ENCODE assay signal across 8 cellular contexts in genomic region chr5:7869474-7870136, GRCh38. TPM values are rescaled to one million over a fixed set of nuclear protein-coding genes. Genes with fewer than 3 reads are reported as not detected.
DNase-seq lines count a peak whose midpoint lies in the region; ATAC-seq and TF ChIP-seq lines count a peak whose summit lies in the region.

No MANE protein-coding gene starts in this region.

- H4K20me1 ChIP-seq in BLaER1: peaks cover 56% of the 10 kb centered on the region

- peaks cover 59% of the 10 kb centered on the region for H3K4me1 Mint-ChIP-seq in T-helper 2 cell treated with Interferon-gamma antibody and Interleukin-4, amounts not matched to agents 5 μg/mL and 100 μg/mL, for 36 hours (ENCODE audit: low read depth)
- peaks cover 16% of the 10 kb centered on the region for H3K4me1 Mint-ChIP-seq in endothelial cell (ENCODE audit: unreplicated experiment)
- peaks cover 50 to 59% of the 10 kb centered on the region in 2 donors for H3K4me1 Mint-ChIP-seq in natural killer cell treated with Interleukin-12 subunit alpha and Interleukin-12 subunit beta and Interleukin-15 and Interleukin-18, amount 100 ng/mL, for 72 hours (ENCODE audit: low read depth in 2 of 2)

- peak; percentile 45 for DNase-seq in T-helper 2 cell treated with Interferon-gamma antibody and Interleukin-4, amounts not matched to agents 5 μg/mL and 100 μg/mL, for 36 hours (ENCODE audit: low spot score)
- DNase-seq in endothelial cell (ENCODE audit: low spot score) (peak; percentile 26), cerebellar nuclear complex (lab: John Stamatoyannopoulos, UW) (no peak), NCI-H1105 (lab: John Stamatoyannopoulos, UW) (no peak)
- DNase-seq in natural killer cell treated with Interleukin-12 subunit alpha and Interleukin-12 subunit beta and Interleukin-15 and Interleukin-18, amount 100 ng/mL, for 72 hours (ENCODE audit: low spot score): no peak

- H3K9me3 Mint-ChIP-seq in T-helper 2 cell treated with Interferon-gamma antibody and Interleukin-4, amounts not matched to agents 5 μg/mL and 100 μg/mL, for 36 hours: no peaks in the 10 kb centered on the region
- no peaks in the 10 kb centered on the region for H3K9me3 Mint-ChIP-seq in endothelial cell (ENCODE audit: unreplicated experiment)
- H3K9me3 Mint-ChIP-seq in natural killer cell treated with Interleukin-12 subunit alpha and Interleukin-12 subunit beta and Interleukin-15 and Interleukin-18, amount 100 ng/mL, for 72 hours: no peaks in the 10 kb centered on the region

- peaks cover 55% of the 10 kb centered on the region for H3K36me3 Mint-ChIP-seq in T-helper 2 cell treated with Interferon-gamma antibody and Interleukin-4, amounts not matched to agents 5 μg/mL and 100 μg/mL, for 36 hours (ENCODE audit: low read depth)
- H3K36me3 Mint-ChIP-seq in endothelial cell (ENCODE audit: low read depth, unreplicated experiment): no peaks in the 10 kb centered on the region
- peaks cover 16% of the 10 kb centered on the region for H3K36me3 Mint-ChIP-seq in natural killer cell treated with Interleukin-12 subunit alpha and Interleukin-12 subunit beta and Interleukin-15 and Interleukin-18, amount 100 ng/mL, for 72 hours

- no peaks in the 10 kb centered on the region for H3K27me3 Mint-ChIP-seq in T-helper 2 cell treated with Interferon-gamma antibody and Interleukin-4, amounts not matched to agents 5 μg/mL and 100 μg/mL, for 36 hours (ENCODE audit: low read depth)
- peaks cover 6% of the 10 kb centered on the region for H3K27me3 Mint-ChIP-seq in endothelial cell (ENCODE audit: unreplicated experiment)
- no peaks in the 10 kb centered on the region for H3K27me3 Mint-ChIP-seq in natural killer cell treated with Interleukin-12 subunit alpha and Interleukin-12 subunit beta and Interleukin-15 and Interleukin-18, amount 100 ng/mL, for 72 hours

- TF ChIP-seq CTCF in endothelial cell (IDR thresholded peaks at IDR 0.05; ENCODE audit: unreplicated experiment): no peak

- H3K9ac ChIP-seq in BLaER1: peak overlapping the region; percentile 93

- ATAC-seq in GM19023 (IDR thresholded peaks at IDR 0.05; ENCODE audit: unreplicated experiment) (peak; percentile 34), HG03139 (IDR thresholded peaks at IDR 0.05; ENCODE audit: unreplicated experiment) (peak; percentile 28)
- ATAC-seq in natural killer cell treated with Interleukin-12 subunit alpha and Interleukin-12 subunit beta and Interleukin-15 and Interleukin-18, amount 100 ng/mL, for 72 hours: peak; percentile 69 to 74

- H3K36me3 ChIP-seq in BLaER1: peaks cover 32% of the 10 kb centered on the region

- H3K4me3 Mint-ChIP-seq in T-helper 2 cell treated with Interferon-gamma antibody and Interleukin-4, amounts not matched to agents 5 μg/mL and 100 μg/mL, for 36 hours: peak overlapping the region; percentile 82
- peak overlapping the region; percentile 93 for H3K4me3 Mint-ChIP-seq in endothelial cell (ENCODE audit: unreplicated experiment)
- H3K4me3 Mint-ChIP-seq in natural killer cell treated with Interleukin-12 subunit alpha and Interleukin-12 subunit beta and Interleukin-15 and Interleukin-18, amount 100 ng/mL, for 72 hours: peak overlapping the region; percentile 95

- H3K27ac Mint-ChIP-seq in T-helper 2 cell treated with Interferon-gamma antibody and Interleukin-4, amounts not matched to agents 5 μg/mL and 100 μg/mL, for 36 hours: peak overlapping the region; percentile 82
- H3K27ac Mint-ChIP-seq in endothelial cell (ENCODE audit: unreplicated experiment): no peak overlapping the region
- peak overlapping the region; percentile 61 to 90 for H3K27ac Mint-ChIP-seq in natural killer cell treated with Interleukin-12 subunit alpha and Interleukin-12 subunit beta and Interleukin-15 and Interleukin-18, amount 100 ng/mL, for 72 hours

- H3K27me3 ChIP-seq in BLaER1: no peaks in the 10 kb centered on the region

- H3K4me3 ChIP-seq in BLaER1: peak overlapping the region; percentile 92

- peaks cover 64% of the 10 kb centered on the region for H3K4me1 ChIP-seq in BLaER1

- H3K9me3 ChIP-seq in BLaER1: no peaks in the 10 kb centered on the region

- peak overlapping the region; percentile 74 for H3K4me2 ChIP-seq in BLaER1

- H3K27ac ChIP-seq in BLaER1: peak overlapping the region; percentile 90

RNA-seq across cellular contexts. Expression of gene MTRR, which starts 0.7 kb away (rescaled TPM):
- total RNA-seq in endothelial cell (ENCODE audit: unreplicated experiment): 28.4 TPM
- total RNA-seq in natural killer cell treated with Interleukin-12 subunit alpha and Interleukin-12 subunit beta and Interleukin-15 and Interleukin-18, amount 100 ng/mL, for 72 hours: 10 to 100 TPM; 72.7 to 91.3 TPM

RNA-seq across cellular contexts. Expression of gene FASTKD3, which starts 0.8 kb away (rescaled TPM):
- 9.1 TPM for total RNA-seq in endothelial cell (ENCODE audit: unreplicated experiment)
- total RNA-seq in natural killer cell treated with Interleukin-12 subunit alpha and Interleukin-12 subunit beta and Interleukin-15 and Interleukin-18, amount 100 ng/mL, for 72 hours: 10 to 100 TPM; 13.6 to 16.2 TPM

RNA-seq across cellular contexts. Expression of gene CFAP90, which starts 18.7 kb away (rescaled TPM):
- total RNA-seq in endothelial cell (ENCODE audit: unreplicated experiment): not detected
- total RNA-seq in natural killer cell treated with Interleukin-12 subunit alpha and Interleukin-12 subunit beta and Interleukin-15 and Interleukin-18, amount 100 ng/mL, for 72 hours: not detected

Comparison
In these comparisons a context has a peak if more than half of its experiments do, and no peak if none do; other contexts are left out.
1. DNase-seq: peak in T-helper 2 cell treated with Interferon-gamma antibody and Interleukin-4, amounts not matched to agents 5 μg/mL and 100 μg/mL, for 36 hours (single experiment) and endothelial cell (single experiment); none in natural killer cell treated with Interleukin-12 subunit alpha and Interleukin-12 subunit beta and Interleukin-15 and Interleukin-18, amount 100 ng/mL, for 72 hours (single experiment), cerebellar nuclear complex (0 of 2) and NCI-H1105 (single experiment).
2. Peak in every context shown above with its lines, with median percentiles within 50 percentile points of each other: ATAC-seq and H3K4me3 Mint-ChIP-seq.